Comparison of ENCODE assay signal across 20 cellular contexts in genomic region chr18:73487956-73488355, GRCh38.
"Had no signal": no experiment of that assay in that cellular context is flagged by ENCODE, and none has a peak within 500 bp of the region (broad histone marks: within the 10 kb centered on the region; RNA-seq: fewer than 3 reads in every experiment).

No MANE protein-coding gene starts in this region.

- H3K36me3 ChIP-seq: heart left ventricle, sigmoid colon, spleen, upper lobe of left lung had no signal

- H3K27me3 ChIP-seq: heart left ventricle, sigmoid colon, spleen, upper lobe of left lung had no signal

- ATAC-seq: activated CD4-positive, alpha-beta T cell treated with anti-CD3 and anti-CD28 coated beads for 36 hours; activated T-cell treated with anti-CD3 and anti-CD28 coated beads, Interleukin-2, amount 50 U/mL, for 72 hours; heart left ventricle; left ventricle myocardium superior; natural killer cell treated with Interleukin-12 subunit alpha and Interleukin-12 subunit beta and Interleukin-15 and Interleukin-18, amount 100 ng/mL, for 72 hours; T-cell had no signal

- DNase-seq: activated B cell treated with CpG ODN at 0.5 μM for 24 hours; activated CD4-positive, alpha-beta memory T cell treated with anti-CD3 and anti-CD28 coated beads for 36 hours; activated CD4-positive, alpha-beta T cell treated with anti-CD3 and anti-CD28 coated beads for 36 hours; activated gamma-delta T cell; activated naive CD4-positive, alpha-beta T cell treated with anti-CD3 and anti-CD28 coated beads, Interleukin-2, amount 50 U/mL, for 16 hours; activated T-cell treated with anti-CD3 and anti-CD28 coated beads, Interleukin-2, amount 50 U/mL, for 72 hours; cerebellar nuclear complex; cortex of kidney; heart left ventricle; left ventricle myocardium superior; retina; sigmoid colon; spleen; stimulated activated CD4-positive, alpha-beta T cell treated with anti-CD3 and anti-CD28 coated beads, Interleukin-4, amount 100 ng/mL, for 1 hour; stimulated activated naive CD4-positive, alpha-beta T cell treated with Interleukin-2 at 50 U/mL for 16 hours; T-cell; upper lobe of left lung had no signal

- H3K27ac Mint-ChIP-seq: activated B cell treated with CpG ODN at 0.5 μM for 24 hours; activated CD4-positive, alpha-beta memory T cell treated with anti-CD3 and anti-CD28 coated beads for 36 hours; activated CD4-positive, alpha-beta T cell treated with anti-CD3 and anti-CD28 coated beads for 36 hours; activated T-cell treated with anti-CD3 and anti-CD28 coated beads, Interleukin-2, amount 50 U/mL, for 72 hours; memory B cell; natural killer cell treated with Interleukin-12 subunit alpha and Interleukin-12 subunit beta and Interleukin-15 and Interleukin-18, amount 100 ng/mL, for 72 hours; progenitor cell of endocrine pancreas; T-cell had no signal

- H3K9me3 Mint-ChIP-seq: activated B cell treated with CpG ODN at 0.5 μM for 24 hours had no signal

- H3K4me3 ChIP-seq: heart left ventricle, sigmoid colon, spleen, upper lobe of left lung had no signal

- H3K36me3 Mint-ChIP-seq: activated CD4-positive, alpha-beta memory T cell treated with anti-CD3 and anti-CD28 coated beads for 36 hours; memory B cell; natural killer cell treated with Interleukin-12 subunit alpha and Interleukin-12 subunit beta and Interleukin-15 and Interleukin-18, amount 100 ng/mL, for 72 hours; T-cell had no signal
